ENCODE assay signal across 8 cellular contexts in the genomic region with DNA sequence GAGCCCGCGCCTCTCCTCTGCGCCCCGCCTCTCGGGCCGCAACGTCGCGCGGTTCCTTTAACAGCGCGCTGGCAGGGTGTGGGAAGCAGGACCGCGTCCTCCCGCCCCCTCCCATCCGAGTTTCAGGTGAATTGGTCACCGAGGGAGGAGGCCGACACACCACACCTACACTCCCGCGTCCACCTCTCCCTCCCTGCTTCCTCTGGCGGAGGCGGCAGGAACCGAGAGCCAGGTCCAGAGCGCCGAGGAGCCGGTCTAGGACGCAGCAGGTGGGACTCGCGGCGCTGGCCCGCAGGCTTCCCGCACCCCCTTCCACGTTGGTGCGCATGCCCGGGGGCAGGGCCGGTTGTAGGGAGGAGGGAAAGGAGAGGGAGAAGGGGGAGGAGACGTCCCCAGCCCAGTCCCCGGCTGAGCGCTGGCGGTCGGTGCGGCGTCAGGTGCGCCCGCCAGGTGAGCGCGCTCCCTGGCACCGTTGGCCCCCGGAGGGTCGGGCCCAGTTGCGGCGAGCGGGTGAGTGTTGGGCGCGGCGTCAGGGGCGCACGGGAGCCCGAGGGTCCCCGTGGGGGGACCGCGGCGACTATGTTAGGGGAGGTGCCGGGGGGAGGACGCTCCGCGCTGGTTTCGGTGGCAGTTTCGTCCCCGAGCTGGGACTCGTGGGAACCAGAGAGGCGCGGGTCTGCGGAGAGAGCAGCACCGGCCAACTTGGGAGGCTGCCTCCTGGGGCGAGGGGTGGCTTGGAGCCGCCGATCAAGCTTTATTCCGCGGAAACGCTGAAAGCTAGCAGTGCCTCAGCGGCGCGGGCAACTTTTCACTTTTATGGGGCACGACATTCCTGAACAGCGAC. TPM values are rescaled to one million over a fixed set of nuclear protein-coding genes. Genes with fewer than 3 reads are reported as not detected.
DNase-seq lines count a peak whose midpoint lies in the region; ATAC-seq and TF ChIP-seq lines count a peak whose summit lies in the region.

Gene OCLN (plus strand): TSS at position 400 of the 844 bp plus-strand sequence. CDS start 11,455 bp downstream, outside the sequence.

- H3K9ac ChIP-seq in NT2/D1 (ENCODE audit: insufficient read length, low read depth), result peak within 1 kb of the TSS; percentile 79

- no peaks in the 10 kb centered on the region for H3K9me3 Mint-ChIP-seq in MCF 10A (ENCODE audit: unreplicated experiment)
- H3K9me3 Mint-ChIP-seq in immature natural killer cell, result no peaks in the 10 kb centered on the region

- CTCF ChIA-PET in MCF 10A (lab: Yijun Ruan, JAX), result interaction anchor here (0.9 kb wide), 1 partner anchor 8 kb away, joined by 3 read pairs; no protein-coding TSS in a partner anchor

- POLR2A ChIA-PET in MCF 10A (lab: Yijun Ruan, JAX), result interaction anchor here (0.8 to 2.5 kb wide), 8 partner anchors 10 to 77 kb away, joined by 3 to 26 read pairs (median 6); partner anchors contain the start of genes GTF2H2C and MARVELD2

- no peak for DNase-seq in AG09309 (ENCODE audit: low read depth)
- DNase-seq in NT2/D1 (ENCODE audit: low read depth, low spot score), result peak; percentile 46
- DNase-seq in MCF 10A (ENCODE audit: unreplicated experiment), result peak; percentile 80
- no peak for DNase-seq in immature natural killer cell
- DNase-seq in spleen, result peak; percentile 78

- no TSS peak for BruUV-seq in MCF 10A (replicated peaks; lab: Mats Ljungman, UMichigan)

- H3K27me3 ChIP-seq in NT2/D1 (ENCODE audit: insufficient read depth, insufficient read length) (peaks cover 57% of the 10 kb centered on the region), spleen (replicated peaks in 1 of 7) (peaks cover 0 to 78% (median 32%) of the 10 kb centered on the region in 7 donors)

- 0 to 2% (median 1%) methylated on average over 43 to 86 of the region's 86 CpGs for WGBS in spleen, 5 donors

- H3K9me3 ChIP-seq in NT2/D1 (ENCODE audit: insufficient read depth, low read length), result no peaks in the 10 kb centered on the region
- H3K9me3 ChIP-seq in spleen, result no peaks in the 10 kb centered on the region

- H3K36me3 ChIP-seq in NT2/D1 (ENCODE audit: insufficient read depth, insufficient read length, low read length), result no peaks in the 10 kb centered on the region
- H3K36me3 ChIP-seq in spleen, result no peaks in the 10 kb centered on the region

- peak within 1 kb of the TSS; percentile 46 for H3K27ac Mint-ChIP-seq in MCF 10A (ENCODE audit: low read depth, unreplicated experiment)
- no peak within 1 kb of the TSS for H3K27ac Mint-ChIP-seq in immature natural killer cell

- H3K27me3 Mint-ChIP-seq in MCF 10A (ENCODE audit: insufficient read depth, unreplicated experiment) (peaks cover 28% of the 10 kb centered on the region), immature natural killer cell (ENCODE audit: low read depth in 3 of 3) (peaks cover 12 to 18% (median 12%) of the 10 kb centered on the region in 3 donors)

- H3K4me1 Mint-ChIP-seq in MCF 10A (ENCODE audit: insufficient read depth, unreplicated experiment), result no peaks in the 10 kb centered on the region
- H3K4me1 Mint-ChIP-seq in immature natural killer cell, result peaks cover 0 to 9% of the 10 kb centered on the region in 2 donors

- H3K4me3 Mint-ChIP-seq in MCF 10A (ENCODE audit: unreplicated experiment) (peak within 1 kb of the TSS; percentile 92), immature natural killer cell (peak within 1 kb of the TSS in 4 of 5 donors; percentile 35 to 55 (median 46))

- H3K4me1 ChIP-seq in NT2/D1 (ENCODE audit: insufficient read depth, insufficient read length) (no peaks in the 10 kb centered on the region), spleen (peaks cover 14 to 33% (median 25%) of the 10 kb centered on the region in 6 donors)

- TF ChIP-seq CTCF in AG09309 (IDR thresholded peaks at IDR 0.05; ENCODE audit: control insufficient read depth, insufficient read depth, low read depth, low read length, missing control alignments) (no peak), MCF 10A (IDR thresholded peaks at IDR 0.05; ENCODE audit: unreplicated experiment) (no peak), spleen (IDR thresholded peaks at IDR 0.05 in 8 of 11, conservative IDR thresholded peaks at IDR 0.05 in 3 of 11) (no peak)

- H3K36me3 Mint-ChIP-seq in MCF 10A (ENCODE audit: insufficient read depth, unreplicated experiment), result no peaks in the 10 kb centered on the region
- H3K36me3 Mint-ChIP-seq in immature natural killer cell, result no peaks in the 10 kb centered on the region

- no peak within 1 kb of the TSS for H3K27ac ChIP-seq in spleen

- intact Hi-C loops in MCF 10A (cut with micrococcal nuclease) (no loop called here), spleen (cut with DNase I; ENCODE audit: low total_unique reads) (no loop called here)

- TF ChIP-seq POLR2A in spleen (IDR thresholded peaks at IDR 0.05), result no peak

- H3K4me3 ChIP-seq in AG09309 (ENCODE audit: control insufficient read depth, low read depth, low read length) (peak within 1 kb of the TSS; percentile 33), NT2/D1 (ENCODE audit: insufficient read length, low read depth) (peak within 1 kb of the TSS; percentile 61), spleen (peak within 1 kb of the TSS; percentile 45 to 85 (median 63))

- ATAC-seq in GM18867 (IDR thresholded peaks at IDR 0.05; ENCODE audit: unreplicated experiment) (peak; percentile 50), HG03565 (IDR thresholded peaks at IDR 0.05; ENCODE audit: unreplicated experiment) (peak; percentile 71), GM21825 (IDR thresholded peaks at IDR 0.05; ENCODE audit: unreplicated experiment) (no peak)

RNA-seq across cellular contexts. Expression of gene OCLN, which starts in this region (rescaled TPM):
- total RNA-seq in MCF 10A (2022) (9.0 and 21.7 TPM in 2 replicates), spleen (10 to 100 TPM in 1 of 7 donors, 1 to 10 TPM in 5, under 1 TPM in 1; 0.60 to 10.6 (median 3.3) TPM)
- polyA plus RNA-seq in immature natural killer cell (under 1 TPM in 2 of 3 donors, not detected in 1; 0.08 to 0.13 TPM), spleen (1 to 10 TPM; 1.8 to 3.0 (median 1.8) TPM)

Comparison
In these comparisons a context has a peak if more than half of its experiments do, and no peak if none do; other contexts are left out.
1. DNase-seq: peak in NT2/D1 (single experiment), MCF 10A (single experiment) and spleen (single experiment); none in AG09309 (single experiment) and immature natural killer cell (0 of 3).
2. Peak in every context shown above with its lines, with median percentiles within 50 percentile points of each other: H3K4me3 ChIP-seq.